Comparison of ENCODE assay signal across 9 cellular contexts in the genomic region with DNA sequence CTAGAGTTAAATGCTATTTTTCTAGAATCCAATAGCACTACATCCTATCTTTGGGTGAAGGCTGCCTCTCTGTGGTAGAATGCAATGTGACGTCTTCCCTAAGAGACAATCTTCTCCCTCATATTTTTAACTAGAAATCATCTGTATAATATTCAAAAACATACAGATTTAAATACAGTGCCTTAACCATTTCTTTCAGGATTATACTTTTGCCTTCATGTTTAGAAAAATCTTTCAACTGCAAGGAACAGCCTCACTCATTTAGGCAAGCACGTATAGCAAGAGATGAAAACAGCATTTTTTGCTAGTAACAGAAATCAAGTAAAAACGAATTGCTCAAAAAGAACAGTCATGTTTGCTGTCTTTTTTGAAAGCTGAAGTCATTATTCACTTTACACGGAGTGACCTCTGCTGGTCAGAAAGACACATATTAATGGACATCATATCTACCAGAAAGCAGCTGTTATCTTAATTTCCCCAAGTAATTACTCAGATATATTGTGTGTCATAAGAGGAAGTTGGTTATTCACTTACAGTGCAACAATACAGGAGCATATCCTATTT.
A peak's percentile ranks its signal among the peaks of the same experiment; 100 is the strongest.
DNase-seq lines count a peak whose midpoint lies in the region; ATAC-seq, FAIRE-seq and TF ChIP-seq lines count a peak whose summit lies in the region.
"Had no signal": no experiment of that assay in that cellular context is flagged by ENCODE, and none has a peak within 500 bp of the region (broad histone marks: within the 10 kb centered on the region; RNA-seq: fewer than 3 reads in every experiment).

No MANE protein-coding gene starts in this region.

- H3K4me3 Mint-ChIP-seq in MCF 10A (ENCODE audit: unreplicated experiment) (no peak overlapping the region), type B pancreatic cell (no peak overlapping the region)

- no peak overlapping the region for H3K4me3 ChIP-seq in breast epithelium
- no peak overlapping the region for H3K4me3 ChIP-seq in stomach
- H3K4me3 ChIP-seq: BLaER1 treated with 17β-estradiol and CSF1 and Interleukin-3, amounts not matched to agents 10 nM and 100 nM had no signal

- H3K4me1 ChIP-seq in breast epithelium (no peaks in the 10 kb centered on the region), stomach (peaks cover 0 to 6% (median 0%) of the 10 kb centered on the region in 4 donors)
- H3K4me1 ChIP-seq: BLaER1 treated with 17β-estradiol and CSF1 and Interleukin-3, amounts not matched to agents 10 nM and 100 nM had no signal

- peak; percentile 62 for DNase-seq in MCF 10A (ENCODE audit: unreplicated experiment)
- no peak for DNase-seq in breast epithelium (ENCODE audit: low spot score in 2 of 2)
- DNase-seq in RKO (ENCODE audit: low spot score): peak; percentile 87
- DNase-seq in frontal cortex (ENCODE audit: low spot score in 2 of 2): peak in 1 of 2 donors; percentile 7
- DNase-seq in type B pancreatic cell (ENCODE audit: extremely low spot score, unreplicated experiment): no peak
- DNase-seq in stomach: no peak

- TF ChIP-seq POLR2A in breast epithelium (IDR thresholded peaks at IDR 0.05): no peak
- no peak for TF ChIP-seq POLR2A in stomach (IDR thresholded peaks at IDR 0.05)

- BruUV-seq in MCF 10A (replicated peaks; lab: Mats Ljungman, UMichigan): no TSS peak

- no peak overlapping the region for H3K27ac ChIP-seq in breast epithelium
- no peak overlapping the region for H3K27ac ChIP-seq in stomach
- H3K27ac ChIP-seq: BLaER1 treated with 17β-estradiol and CSF1 and Interleukin-3, amounts not matched to agents 10 nM and 100 nM had no signal

- H3K27me3 ChIP-seq in breast epithelium: no peaks in the 10 kb centered on the region
- no peaks in the 10 kb centered on the region for H3K27me3 ChIP-seq in stomach
- H3K27me3 ChIP-seq: BLaER1 treated with 17β-estradiol and CSF1 and Interleukin-3, amounts not matched to agents 10 nM and 100 nM had no signal

- peak; percentile 48 for FAIRE-seq in frontal cortex (lab: Jason Lieb, UNC)

- POLR2A ChIA-PET in MCF 10A (lab: Yijun Ruan, JAX): no interaction called here

- 9 to 17% (median 13%) methylated on average over 4 of the region's 4 CpGs for WGBS in stomach, 5 donors

- TF ChIP-seq EP300 in stomach (IDR thresholded peaks at IDR 0.05): no peak

- TF ChIP-seq CTCF in MCF 10A (IDR thresholded peaks at IDR 0.05; ENCODE audit: unreplicated experiment) (peak; percentile 36), breast epithelium (IDR thresholded peaks at IDR 0.05) (peak in 1 of 3 donors; percentile 14), type B pancreatic cell (conservative IDR thresholded peaks at IDR 0.05) (peak; percentile 70), stomach (IDR thresholded peaks at IDR 0.05) (no peak)

- H3K27me3 Mint-ChIP-seq in MCF 10A (ENCODE audit: insufficient read depth, unreplicated experiment) (no peaks in the 10 kb centered on the region), type B pancreatic cell (peaks cover 2% of the 10 kb centered on the region)

- H3K9me3 Mint-ChIP-seq in MCF 10A (ENCODE audit: unreplicated experiment) (no peaks in the 10 kb centered on the region), type B pancreatic cell (peaks cover 4% of the 10 kb centered on the region)

- H3K4me1 Mint-ChIP-seq in MCF 10A (ENCODE audit: insufficient read depth, unreplicated experiment) (no peaks in the 10 kb centered on the region), type B pancreatic cell (ENCODE audit: unreplicated experiment) (peaks cover 10% of the 10 kb centered on the region)

- peak overlapping the region; percentile 2 for H3K27ac Mint-ChIP-seq in MCF 10A (ENCODE audit: low read depth, unreplicated experiment)
- no peak overlapping the region for H3K27ac Mint-ChIP-seq in type B pancreatic cell

- H3K36me3 ChIP-seq in breast epithelium: no peaks in the 10 kb centered on the region
- H3K36me3 ChIP-seq in stomach: no peaks in the 10 kb centered on the region
- H3K36me3 ChIP-seq: BLaER1 treated with 17β-estradiol and CSF1 and Interleukin-3, amounts not matched to agents 10 nM and 100 nM had no signal

- ATAC-seq in HG03432 (IDR thresholded peaks at IDR 0.05; ENCODE audit: unreplicated experiment) (no peak), GM21825 (IDR thresholded peaks at IDR 0.05; ENCODE audit: unreplicated experiment) (no peak)

- H3K9me3 ChIP-seq in breast epithelium (no peaks in the 10 kb centered on the region), stomach (no peaks in the 10 kb centered on the region)

- no peaks in the 10 kb centered on the region for H3K36me3 Mint-ChIP-seq in MCF 10A (ENCODE audit: insufficient read depth, unreplicated experiment)
- peaks cover 3% of the 10 kb centered on the region for H3K36me3 Mint-ChIP-seq in type B pancreatic cell

- CTCF ChIA-PET in MCF 10A (lab: Yijun Ruan, JAX): interaction anchor here (0.5 to 1.3 kb wide), 6 partner anchors 13 to 700 kb away, joined by 3 read pairs; no protein-coding TSS in a partner anchor

- intact Hi-C loops in MCF 10A (cut with micrococcal nuclease): loop anchor here (1.0 to 2.0 kb wide), 4 partner anchors 266 to 1368 kb away; no protein-coding TSS in a partner anchor
- intact Hi-C loops in breast epithelium (cut with DNase I; ENCODE audit: low total_unique reads): no loop called here
- intact Hi-C loops in stomach (cut with DNase I; ENCODE audit: low total_unique reads): no loop called here

Comparison
In these comparisons a context has a peak if more than half of its experiments do, and no peak if none do; other contexts are left out.
1. DNase-seq: peak in MCF 10A (single experiment) and RKO (single experiment); none in breast epithelium (0 of 2), type B pancreatic cell (single experiment) and stomach (single experiment).
2. CTCF ChIP-seq: peak in MCF 10A (single experiment) and type B pancreatic cell (single experiment); none in stomach (0 of 7).